Comparison of ENCODE assay signal across 1 cellular context in the genomic region with DNA sequence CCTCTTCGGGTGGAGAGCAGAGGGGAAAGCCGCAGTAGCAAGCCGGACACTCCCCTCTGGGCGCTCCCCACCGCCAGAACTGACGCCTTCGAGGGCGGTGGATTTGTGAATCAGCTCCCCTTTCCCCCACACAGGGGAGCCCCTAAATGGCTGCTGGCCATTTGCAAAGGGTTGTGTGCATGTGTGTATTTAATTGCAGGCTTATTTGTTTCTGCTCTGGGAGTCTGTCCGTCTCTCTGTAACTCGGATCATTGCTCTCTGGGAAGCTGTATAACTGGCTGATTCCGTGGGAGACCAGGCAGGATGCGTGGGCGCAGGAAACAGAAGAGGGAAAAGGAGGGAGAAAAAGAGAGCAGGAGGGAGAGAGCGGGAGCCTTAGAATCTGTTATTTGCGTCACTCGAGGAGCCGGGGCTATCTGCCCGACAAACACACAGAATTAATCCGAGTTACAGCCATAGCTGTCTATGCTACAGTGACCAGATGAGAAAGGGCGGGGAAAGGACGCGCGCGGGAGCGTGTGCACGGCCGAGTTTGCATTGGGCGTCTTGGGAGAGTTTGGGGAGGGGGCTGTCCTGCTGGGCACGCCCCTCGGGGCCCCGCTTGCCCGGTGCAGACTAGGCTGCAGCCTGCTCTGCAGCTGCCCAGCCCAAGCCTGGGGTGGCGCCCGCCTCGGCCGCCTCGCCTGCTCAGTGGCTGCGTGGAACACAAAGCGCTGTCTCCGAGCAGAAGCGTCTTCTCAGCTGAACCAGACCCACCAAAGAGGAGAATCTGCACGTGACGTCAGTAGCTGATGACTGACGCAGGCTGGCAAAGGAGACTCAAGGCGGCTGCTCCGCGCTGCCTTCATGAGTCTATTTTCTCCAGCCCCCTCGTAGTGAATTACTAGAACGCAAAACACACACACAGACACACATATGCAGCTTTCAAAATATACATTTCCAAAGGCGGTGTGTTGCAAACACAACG.
TF ChIP-seq lines count a peak whose summit lies in the region.

No MANE protein-coding gene starts in this region.

TF ChIP-seq in HEK293, 187 proteins besides CTCF, POLR2A, EP300 and RAD21 (continued from another document):
- TF ChIP-seq, protein P1, sequence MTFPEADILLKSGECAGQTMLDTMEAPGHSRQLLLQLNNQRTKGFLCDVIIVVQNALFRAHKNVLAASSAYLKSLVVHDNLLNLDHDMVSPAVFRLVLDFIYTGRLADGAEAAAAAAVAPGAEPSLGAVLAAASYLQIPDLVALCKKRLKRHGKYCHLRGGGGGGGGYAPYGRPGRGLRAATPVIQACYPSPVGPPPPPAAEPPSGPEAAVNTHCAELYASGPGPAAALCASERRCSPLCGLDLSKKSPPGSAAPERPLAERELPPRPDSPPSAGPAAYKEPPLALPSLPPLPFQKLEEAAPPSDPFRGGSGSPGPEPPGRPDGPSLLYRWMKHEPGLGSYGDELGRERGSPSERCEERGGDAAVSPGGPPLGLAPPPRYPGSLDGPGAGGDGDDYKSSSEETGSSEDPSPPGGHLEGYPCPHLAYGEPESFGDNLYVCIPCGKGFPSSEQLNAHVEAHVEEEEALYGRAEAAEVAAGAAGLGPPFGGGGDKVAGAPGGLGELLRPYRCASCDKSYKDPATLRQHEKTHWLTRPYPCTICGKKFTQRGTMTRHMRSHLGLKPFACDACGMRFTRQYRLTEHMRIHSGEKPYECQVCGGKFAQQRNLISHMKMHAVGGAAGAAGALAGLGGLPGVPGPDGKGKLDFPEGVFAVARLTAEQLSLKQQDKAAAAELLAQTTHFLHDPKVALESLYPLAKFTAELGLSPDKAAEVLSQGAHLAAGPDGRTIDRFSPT (tag by site-specific recombination; IDR thresholded peaks at IDR 0.05) = no peak
- TF ChIP-seq, protein P2, sequence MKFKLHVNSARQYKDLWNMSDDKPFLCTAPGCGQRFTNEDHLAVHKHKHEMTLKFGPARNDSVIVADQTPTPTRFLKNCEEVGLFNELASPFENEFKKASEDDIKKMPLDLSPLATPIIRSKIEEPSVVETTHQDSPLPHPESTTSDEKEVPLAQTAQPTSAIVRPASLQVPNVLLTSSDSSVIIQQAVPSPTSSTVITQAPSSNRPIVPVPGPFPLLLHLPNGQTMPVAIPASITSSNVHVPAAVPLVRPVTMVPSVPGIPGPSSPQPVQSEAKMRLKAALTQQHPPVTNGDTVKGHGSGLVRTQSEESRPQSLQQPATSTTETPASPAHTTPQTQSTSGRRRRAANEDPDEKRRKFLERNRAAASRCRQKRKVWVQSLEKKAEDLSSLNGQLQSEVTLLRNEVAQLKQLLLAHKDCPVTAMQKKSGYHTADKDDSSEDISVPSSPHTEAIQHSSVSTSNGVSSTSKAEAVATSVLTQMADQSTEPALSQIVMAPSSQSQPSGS (tag by site-specific recombination; IDR thresholded peaks at IDR 0.05; ENCODE audit: low read depth) = peak; percentile 42; the same call in 1 of the 2 replicates
- TF ChIP-seq, protein P3, sequence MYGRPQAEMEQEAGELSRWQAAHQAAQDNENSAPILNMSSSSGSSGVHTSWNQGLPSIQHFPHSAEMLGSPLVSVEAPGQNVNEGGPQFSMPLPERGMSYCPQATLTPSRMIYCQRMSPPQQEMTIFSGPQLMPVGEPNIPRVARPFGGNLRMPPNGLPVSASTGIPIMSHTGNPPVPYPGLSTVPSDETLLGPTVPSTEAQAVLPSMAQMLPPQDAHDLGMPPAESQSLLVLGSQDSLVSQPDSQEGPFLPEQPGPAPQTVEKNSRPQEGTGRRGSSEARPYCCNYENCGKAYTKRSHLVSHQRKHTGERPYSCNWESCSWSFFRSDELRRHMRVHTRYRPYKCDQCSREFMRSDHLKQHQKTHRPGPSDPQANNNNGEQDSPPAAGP (tag by site-specific recombination; IDR thresholded peaks at IDR 0.05) = no peak
- TF ChIP-seq EGR2 (tag by site-specific recombination; IDR thresholded peaks at IDR 0.05; ENCODE audit: low read depth) = peak; percentile 60; the same call in 1 of the 2 replicates
